34 cellular contexts compared by ENCODE assay signal in genomic region chr12:5047729-5048128, GRCh38. TPM values are rescaled to one million over a fixed set of nuclear protein-coding genes. Genes with fewer than 3 reads are reported as not detected.
DNase-seq lines count a peak whose midpoint lies in the region; ATAC-seq and TF ChIP-seq lines count a peak whose summit lies in the region.
"Had no signal": no experiment of that assay in that cellular context is flagged by ENCODE, and none has a peak within 500 bp of the region (broad histone marks: within the 10 kb centered on the region; RNA-seq: fewer than 3 reads in every experiment).

No MANE protein-coding gene starts in this region.

- peaks cover 21% of the 10 kb centered on the region for H3K27me3 Mint-ChIP-seq in neural progenitor cell (ENCODE audit: insufficient read depth, low read depth)
- H3K27me3 Mint-ChIP-seq in T-helper 2 cell treated with Interferon-gamma antibody and Interleukin-4, amounts not matched to agents 5 μg/mL and 100 μg/mL, for 36 hours (ENCODE audit: low read depth) = peaks cover 22% of the 10 kb centered on the region

- peaks cover 21% of the 10 kb centered on the region for H3F3A ChIP-seq in neural progenitor cell (ENCODE audit: low read depth)

- H3K4me3 Mint-ChIP-seq in neural progenitor cell = peak overlapping the region; percentile 67
- no peak overlapping the region for H3K4me3 Mint-ChIP-seq in T-helper 2 cell treated with Interferon-gamma antibody and Interleukin-4, amounts not matched to agents 5 μg/mL and 100 μg/mL, for 36 hours
- H3K4me3 Mint-ChIP-seq: activated CD4-positive, alpha-beta memory T cell treated with anti-CD3 and anti-CD28 coated beads for 36 hours; B cell; CD8-positive, alpha-beta memory T cell; endodermal cell; natural killer cell; stimulated activated naive CD8-positive, alpha-beta T cell treated with anti-CD3 and anti-CD28 coated beads, Interleukin-15, amount 100 ng/mL, for 72 hours; T-helper 1 cell treated with Interleukin-12 subunit alpha and Interleukin-12 subunit beta and Interleukin-4 antibody, amounts not matched to agents 30 μg/mL and 1 μg/mL, for 36 hours had no signal

- no peaks in the 10 kb centered on the region for H3K36me3 ChIP-seq in neural progenitor cell
- H3K36me3 ChIP-seq: breast epithelium, right lobe of liver, thyroid gland had no signal

- H3K36me3 Mint-ChIP-seq in neural progenitor cell = peaks cover 3% of the 10 kb centered on the region
- no peaks in the 10 kb centered on the region for H3K36me3 Mint-ChIP-seq in T-helper 2 cell treated with Interferon-gamma antibody and Interleukin-4, amounts not matched to agents 5 μg/mL and 100 μg/mL, for 36 hours (ENCODE audit: low read depth)
- H3K36me3 Mint-ChIP-seq: activated CD4-positive, alpha-beta memory T cell treated with anti-CD3 and anti-CD28 coated beads for 36 hours; CD8-positive, alpha-beta memory T cell; natural killer cell had no signal

- H3K79me2 ChIP-seq in neural progenitor cell (ENCODE audit: low read depth) = no peaks in the 10 kb centered on the region
- H3K79me2 ChIP-seq: parathyroid adenoma had no signal

- peaks cover 56% of the 10 kb centered on the region for H3K4me1 Mint-ChIP-seq in neural progenitor cell
- no peaks in the 10 kb centered on the region for H3K4me1 Mint-ChIP-seq in T-helper 2 cell treated with Interferon-gamma antibody and Interleukin-4, amounts not matched to agents 5 μg/mL and 100 μg/mL, for 36 hours (ENCODE audit: low read depth)
- H3K4me1 Mint-ChIP-seq: CD8-positive, alpha-beta memory T cell; natural killer cell; stimulated activated naive CD8-positive, alpha-beta T cell treated with anti-CD3 and anti-CD28 coated beads, Interleukin-15, amount 100 ng/mL, for 72 hours had no signal

- no peak overlapping the region for H3K9ac ChIP-seq in neural progenitor cell
- H3K9ac ChIP-seq: parathyroid adenoma, SK-N-SH had no signal

- H3K27ac ChIP-seq in right cardiac atrium (ENCODE audit: low read length) (peak overlapping the region; percentile 94), dorsolateral prefrontal cortex (peak overlapping the region in 33 of 59 donors; percentile 0 to 80 (median 55)), neural progenitor cell (no peak overlapping the region)
- H3K27ac ChIP-seq: breast epithelium, parathyroid adenoma, right lobe of liver, thyroid gland had no signal

- H2AFZ ChIP-seq in neural progenitor cell (replicated peaks) = no peak overlapping the region
- H2AFZ ChIP-seq: parathyroid adenoma had no signal

- H3K9me3 Mint-ChIP-seq in neural progenitor cell = peaks cover 7% of the 10 kb centered on the region
- H3K9me3 Mint-ChIP-seq in T-helper 2 cell treated with Interferon-gamma antibody and Interleukin-4, amounts not matched to agents 5 μg/mL and 100 μg/mL, for 36 hours = no peaks in the 10 kb centered on the region
- H3K9me3 Mint-ChIP-seq: activated CD4-positive, alpha-beta memory T cell treated with anti-CD3 and anti-CD28 coated beads for 36 hours; CD8-positive, alpha-beta memory T cell; natural killer cell; T-helper 1 cell treated with Interleukin-12 subunit alpha and Interleukin-12 subunit beta and Interleukin-4 antibody, amounts not matched to agents 30 μg/mL and 1 μg/mL, for 36 hours had no signal

- H3K4me2 ChIP-seq in neural progenitor cell = peak overlapping the region; percentile 71
- H3K4me2 ChIP-seq: SK-N-SH had no signal

- no peaks in the 10 kb centered on the region for H4K20me1 ChIP-seq in neural progenitor cell (ENCODE audit: low read depth)

- peak overlapping the region; percentile 40 for H3K4me3 ChIP-seq in right cardiac atrium (ENCODE audit: low read length)
- peak overlapping the region in 24 of 59 donors; percentile 0 to 44 (median 20) for H3K4me3 ChIP-seq in dorsolateral prefrontal cortex
- peak overlapping the region; percentile 16 for H3K4me3 ChIP-seq in neural progenitor cell
- H3K4me3 ChIP-seq: breast epithelium, GM12878, lung, right lobe of liver, thyroid gland had no signal

- WGBS in right cardiac atrium = 28% methylated on average over 6 of the region's 6 CpGs

- ATAC-seq in right cardiac atrium (no peak), left ventricle myocardium superior (no peak)
- ATAC-seq: GM12878; natural killer cell; PC-3; right lobe of liver; stimulated activated naive CD8-positive, alpha-beta T cell treated with anti-CD3 and anti-CD28 coated beads, Interleukin-15, amount 100 ng/mL, for 72 hours had no signal

- H3K27me3 ChIP-seq in right cardiac atrium (ENCODE audit: control insufficient read depth, insufficient read depth) (no peaks in the 10 kb centered on the region), dorsolateral prefrontal cortex (peaks cover 0 to 54% (median 24%) of the 10 kb centered on the region in 45 donors), neural progenitor cell (peaks cover 37% of the 10 kb centered on the region)
- H3K27me3 ChIP-seq: right lobe of liver, thyroid gland had no signal

- no peak for TF ChIP-seq CTCF in dorsolateral prefrontal cortex (IDR thresholded peaks at IDR 0.05 in 54 of 56, conservative IDR thresholded peaks at IDR 0.05 in 2 of 56; ENCODE audit: low read depth in 1 of 56, partially characterized antibody in 56 of 56)
- no peak for TF ChIP-seq CTCF in neural progenitor cell (IDR thresholded peaks at IDR 0.05)

- intact Hi-C loops in right cardiac atrium (cut with DNase I) (no loop called here), left ventricle myocardium superior (cut with micrococcal nuclease) (no loop called here), dorsolateral prefrontal cortex (cut with DNase I) (no loop called here)

- H3K4me1 ChIP-seq in right cardiac atrium (ENCODE audit: control insufficient read depth, insufficient read depth, low read length) (peaks cover 4% of the 10 kb centered on the region), neural progenitor cell (peaks cover 33% of the 10 kb centered on the region)
- H3K4me1 ChIP-seq: breast epithelium, parathyroid adenoma, right lobe of liver had no signal

- peak overlapping the region; percentile 77 for H3K27ac Mint-ChIP-seq in neural progenitor cell
- H3K27ac Mint-ChIP-seq in T-helper 2 cell treated with Interferon-gamma antibody and Interleukin-4, amounts not matched to agents 5 μg/mL and 100 μg/mL, for 36 hours = no peak overlapping the region
- H3K27ac Mint-ChIP-seq: activated CD4-positive, alpha-beta memory T cell treated with anti-CD3 and anti-CD28 coated beads for 36 hours; B cell; CD8-positive, alpha-beta memory T cell; endodermal cell; natural killer cell; stimulated activated naive CD8-positive, alpha-beta T cell treated with anti-CD3 and anti-CD28 coated beads, Interleukin-15, amount 100 ng/mL, for 72 hours; T-helper 1 cell treated with Interleukin-12 subunit alpha and Interleukin-12 subunit beta and Interleukin-4 antibody, amounts not matched to agents 30 μg/mL and 1 μg/mL, for 36 hours had no signal

- DNase-seq in right cardiac atrium (no peak), left ventricle myocardium superior (no peak), dorsolateral prefrontal cortex (no peak), neural progenitor cell (ENCODE audit: low spot score) (no peak), hippocampal formation (lab: John Stamatoyannopoulos, UW) (no peak), mesenteric fat pad (ENCODE audit: low spot score) (no peak)
- DNase-seq in T-helper 2 cell treated with Interferon-gamma antibody and Interleukin-4, amounts not matched to agents 5 μg/mL and 100 μg/mL, for 36 hours (ENCODE audit: low spot score) = no peak
- DNase-seq: ACHN; activated CD4-positive, alpha-beta memory T cell treated with anti-CD3 and anti-CD28 coated beads for 36 hours; activated CD4-positive, alpha-beta T cell treated with anti-CD3 and anti-CD28 coated beads for 1 hour; activated naive CD4-positive, alpha-beta T cell treated with anti-CD3 and anti-CD28 coated beads, Interleukin-2, amount 50 U/mL, for 16 hours; CD8-positive, alpha-beta memory T cell; cortex of kidney; kidney glomerular epithelial cell; natural killer cell; NCI-H1048; NCI-H1694 treated with DMSO at 0.1 percent for 48 hours; NCI-H2171; NCI-H524; PC-3; right lobe of liver; SK-N-SH; stimulated activated CD4-positive, alpha-beta T cell treated with anti-CD3 and anti-CD28 coated beads, Interleukin-12 subunit alpha, Interleukin-12 subunit beta, amount 100 ng/mL, for 4 hours; stimulated activated CD4-positive, alpha-beta T cell treated with anti-CD3 and anti-CD28 coated beads, Interleukin-2, amount 100 ng/mL, for 48 hours; stimulated activated naive CD8-positive, alpha-beta T cell treated with anti-CD3 and anti-CD28 coated beads, Interleukin-15, amount 100 ng/mL, for 72 hours; thyroid gland had no signal

- no peaks in the 10 kb centered on the region for H3K9me3 ChIP-seq in right cardiac atrium (ENCODE audit: control insufficient read depth, low read length)
- H3K9me3 ChIP-seq in neural progenitor cell (ENCODE audit: low read depth) = no peaks in the 10 kb centered on the region
- H3K9me3 ChIP-seq: breast epithelium, right lobe of liver, SK-N-SH, thyroid gland had no signal

RNA-seq across cellular contexts. Expression of gene KCNA5, which starts 4.0 kb away (rescaled TPM):
- total RNA-seq in right cardiac atrium (100 to 1,000 TPM; 119 to 171 (median 134) TPM), left ventricle myocardium superior (2.2 TPM), dorsolateral prefrontal cortex (10 to 100 TPM in 5 of 120 experiments, 1 to 10 TPM in 115; 1.5 to 10.9 (median 5.5) TPM), neural progenitor cell (ENCODE audit: low replicate concordance) (0.19 and 1.1 TPM in 2 replicates), mesenteric fat pad (0.13 TPM)
- 77.6 TPM for polyA plus RNA-seq in right cardiac atrium
- total RNA-seq: activated CD4-positive, alpha-beta memory T cell treated with anti-CD3 and anti-CD28 coated beads for 36 hours; CD8-positive, alpha-beta memory T cell; endodermal cell; HT-29; PC-3 had no signal
- polyA plus RNA-seq: CD8-positive, alpha-beta memory T cell; SK-N-SH had no signal

Comparison
In these comparisons a context has a peak if more than half of its experiments do, and no peak if none do; other contexts are left out.
1. RNA of gene KCNA5, which starts 4.0 kb away (total RNA-seq): 119 to 171 TPM in right cardiac atrium; 1.5 to 10.9 TPM in dorsolateral prefrontal cortex, 2.2 TPM in left ventricle myocardium superior (single experiment), 0.19 to 1.1 TPM in neural progenitor cell and 0.13 TPM in mesenteric fat pad (single experiment); every median in the first group is over 10 times any median in the second.